Comparison of ENCODE assay signal across 7 cellular contexts in genomic region chr4:48779095-48779997, GRCh38. TPM values are rescaled to one million over a fixed set of nuclear protein-coding genes. Genes with fewer than 3 reads are reported as not detected.
DNase-seq lines count a peak whose midpoint lies in the region; FAIRE-seq and TF ChIP-seq lines count a peak whose summit lies in the region.

No MANE protein-coding gene starts in this region.

- H4K20me1 ChIP-seq in GM23248 (ENCODE audit: insufficient read depth): no peaks in the 10 kb centered on the region

- H3K9me2 ChIP-seq in GM23248 (ENCODE audit: insufficient read depth): no peaks in the 10 kb centered on the region

- no peak for FAIRE-seq in bronchial epithelial cell (lab: Jason Lieb, UNC)

- H3K4me2 ChIP-seq in GM23248 (ENCODE audit: unreplicated experiment): peak overlapping the region; percentile 88

- peaks cover 22% of the 10 kb centered on the region for H3K4me1 ChIP-seq in GM23248 (ENCODE audit: insufficient read depth)

- no peaks in the 10 kb centered on the region for H3K9me3 ChIP-seq in GM23248 (ENCODE audit: low read depth)

- DNase-seq in GM23248 (peak; percentile 83), Kasumi-1 (lab: John Stamatoyannopoulos, UW) (peak; percentile 63 to 74), bronchial epithelial cell (ENCODE audit: low read depth) (peak; percentile 23), islet precursor cell (peak; percentile 76)
- DNase-seq in stimulated activated CD4-positive, alpha-beta T cell treated with anti-CD3 and anti-CD28 coated beads, Interleukin-12 subunit alpha, Interleukin-12 subunit beta, amount 100 ng/mL, for 4 hours: peak; percentile 56

- TF ChIP-seq CTCF in GM12874 (IDR thresholded peaks at IDR 0.05; ENCODE audit: insufficient read depth, low read depth, low read length): 0 out of 2 replicates have a peak, but pooled peaks have one; percentile 38
- TF ChIP-seq CTCF in WI38 (IDR thresholded peaks at IDR 0.05; ENCODE audit: low read depth, low read length): no peak
- TF ChIP-seq CTCF in bronchial epithelial cell (IDR thresholded peaks at IDR 0.05; ENCODE audit: insufficient read depth, low read length, severe bottlenecking): no peak

- 2% methylated on average over 73 to 90 of the region's 108 CpGs for WGBS in GM23248 (ENCODE audit: low coverage in 1 of 2, low lambda C conversion rate in 2 of 2, missing lambda C conversion rate in 2 of 2), 2 experiments

- H3K27ac ChIP-seq in GM23248: peak overlapping the region; percentile 91

- H3K79me2 ChIP-seq in GM23248 (ENCODE audit: insufficient read depth): peaks cover 48% of the 10 kb centered on the region

- peak overlapping the region; percentile 91 for H3K9ac ChIP-seq in GM23248

- H3K4me3 ChIP-seq in GM23248 (peak overlapping the region; percentile 98), WI38 (ENCODE audit: low read depth, low read length) (peak overlapping the region; percentile 90), bronchial epithelial cell (ENCODE audit: low read depth, low read length) (peak overlapping the region; percentile 87)

- H3K36me3 ChIP-seq in GM23248 (ENCODE audit: low read depth) (no peaks in the 10 kb centered on the region), bronchial epithelial cell (ENCODE audit: control insufficient read depth, insufficient read depth, low read length) (no peaks in the 10 kb centered on the region)

- H3K27me3 ChIP-seq in GM23248 (replicated peaks; ENCODE audit: insufficient read depth) (no peaks in the 10 kb centered on the region), bronchial epithelial cell (ENCODE audit: control insufficient read depth, insufficient read depth, low read length) (no peaks in the 10 kb centered on the region)

- H2AFZ ChIP-seq in GM23248: peak overlapping the region; percentile 86

- H3F3A ChIP-seq in GM23248 (ENCODE audit: insufficient read depth): peaks cover 28% of the 10 kb centered on the region

- in situ Hi-C loops in GM23248 (cut with MboI): loop anchor here (25.0 kb wide), 1 partner anchor 192 kb away; no protein-coding TSS in a partner anchor

RNA-seq across cellular contexts. Expression of gene FRYL, which starts 0.7 kb away (rescaled TPM):
- 28.4 and 34.7 TPM in 2 replicates for total RNA-seq in GM23248 (2014; rRNA removed; shearing (Covaris generic))
- 12.4 and 16.6 TPM in 2 replicates for polyA plus RNA-seq in GM23248 (2016; fragmentation: Nextera tagmentation; extraction: Ambion mirVana)
- total RNA-seq in bronchial epithelial cell: 43.2 and 58.8 TPM in 2 replicates

RNA-seq across cellular contexts. Expression of gene OCIAD1, which starts 51.5 kb away (rescaled TPM):
- total RNA-seq in GM23248 (2014; rRNA removed; shearing (Covaris generic)): 88.9 and 147 TPM in 2 replicates
- 151 and 157 TPM in 2 replicates for polyA plus RNA-seq in GM23248 (2016; fragmentation: Nextera tagmentation; extraction: Ambion mirVana)
- total RNA-seq in bronchial epithelial cell: 81.0 and 97.1 TPM in 2 replicates

Comparison
In these comparisons a context has a peak if more than half of its experiments do, and no peak if none do; other contexts are left out.
1. Peak in every context shown above with its lines: DNase-seq, H3K4me3 ChIP-seq and H3K27ac ChIP-seq.
2. DNase-seq: peak in every context shown above with its lines; median percentile 83 in GM23248; 76 in islet precursor cell; 68 in Kasumi-1; 56 in stimulated activated CD4-positive, alpha-beta T cell treated with anti-CD3 and anti-CD28 coated beads, Interleukin-12 subunit alpha, Interleukin-12 subunit beta, amount 100 ng/mL, for 4 hours; 23 in bronchial epithelial cell.